ENCODE assay signal across 1 cellular context in genomic region chr20:17568972-17569471, GRCh38.
TF ChIP-seq lines count a peak whose summit lies in the region.

No MANE protein-coding gene starts in this region.

TF ChIP-seq in HepG2, 621 proteins besides CTCF, POLR2A, EP300 and RAD21 (continued from another document and continues in another):
- TF ChIP-seq, protein P1, sequence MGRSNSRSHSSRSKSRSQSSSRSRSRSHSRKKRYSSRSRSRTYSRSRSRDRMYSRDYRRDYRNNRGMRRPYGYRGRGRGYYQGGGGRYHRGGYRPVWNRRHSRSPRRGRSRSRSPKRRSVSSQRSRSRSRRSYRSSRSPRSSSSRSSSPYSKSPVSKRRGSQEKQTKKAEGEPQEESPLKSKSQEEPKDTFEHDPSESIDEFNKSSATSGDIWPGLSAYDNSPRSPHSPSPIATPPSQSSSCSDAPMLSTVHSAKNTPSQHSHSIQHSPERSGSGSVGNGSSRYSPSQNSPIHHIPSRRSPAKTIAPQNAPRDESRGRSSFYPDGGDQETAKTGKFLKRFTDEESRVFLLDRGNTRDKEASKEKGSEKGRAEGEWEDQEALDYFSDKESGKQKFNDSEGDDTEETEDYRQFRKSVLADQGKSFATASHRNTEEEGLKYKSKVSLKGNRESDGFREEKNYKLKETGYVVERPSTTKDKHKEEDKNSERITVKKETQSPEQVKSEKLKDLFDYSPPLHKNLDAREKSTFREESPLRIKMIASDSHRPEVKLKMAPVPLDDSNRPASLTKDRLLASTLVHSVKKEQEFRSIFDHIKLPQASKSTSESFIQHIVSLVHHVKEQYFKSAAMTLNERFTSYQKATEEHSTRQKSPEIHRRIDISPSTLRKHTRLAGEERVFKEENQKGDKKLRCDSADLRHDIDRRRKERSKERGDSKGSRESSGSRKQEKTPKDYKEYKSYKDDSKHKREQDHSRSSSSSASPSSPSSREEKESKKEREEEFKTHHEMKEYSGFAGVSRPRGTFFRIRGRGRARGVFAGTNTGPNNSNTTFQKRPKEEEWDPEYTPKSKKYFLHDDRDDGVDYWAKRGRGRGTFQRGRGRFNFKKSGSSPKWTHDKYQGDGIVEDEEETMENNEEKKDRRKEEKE (IDR thresholded peaks at IDR 0.05) = no peak
- peak; percentile 49; the same call in 1 of the 2 replicates for TF ChIP-seq GATAD1 (CRISPR knock-in tag; IDR thresholded peaks at IDR 0.05)
- peak; percentile 5 for TF ChIP-seq AGO1 (IDR thresholded peaks at IDR 0.05; ENCODE audit: low read depth, low read length, poor library complexity, severe bottlenecking)
- TF ChIP-seq MTF2 (CRISPR knock-in tag; IDR thresholded peaks at IDR 0.05; ENCODE audit: borderline replicate concordance) = no peak
- TF ChIP-seq PHF5A (CRISPR knock-in tag; IDR thresholded peaks at IDR 0.05; ENCODE audit: low read depth, unreplicated experiment) = no peak
- peak; percentile 64; the same call in 1 of the 2 replicates for TF ChIP-seq KLF9 (CRISPR knock-in tag; IDR thresholded peaks at IDR 0.05; ENCODE audit: low read depth)
- peak; percentile 60 for TF ChIP-seq SKI (IDR thresholded peaks at IDR 0.05; ENCODE audit: partially characterized antibody)
- no peak for TF ChIP-seq GATA4 (IDR thresholded peaks at IDR 0.05; ENCODE audit: borderline replicate concordance, low read depth)
- no peak for TF ChIP-seq PREB (CRISPR knock-in tag; IDR thresholded peaks at IDR 0.05)
- TF ChIP-seq MAF1 (CRISPR knock-in tag; IDR thresholded peaks at IDR 0.05; ENCODE audit: borderline replicate concordance) = no peak
- peak; percentile 58; the same call in 1 of the 2 replicates for TF ChIP-seq ZNF773 (CRISPR knock-in tag; IDR thresholded peaks at IDR 0.05; ENCODE audit: borderline replicate concordance)
- no peak for TF ChIP-seq ZNF510 (CRISPR knock-in tag; IDR thresholded peaks at IDR 0.05; ENCODE audit: low read depth)
- no peak for TF ChIP-seq SMARCC2 (IDR thresholded peaks at IDR 0.05)
- no peak for TF ChIP-seq ZNF180 (CRISPR knock-in tag; IDR thresholded peaks at IDR 0.05; ENCODE audit: borderline replicate concordance, low read depth)
- no peak for TF ChIP-seq STAT5B (CRISPR knock-in tag; IDR thresholded peaks at IDR 0.05)
- no peak for TF ChIP-seq ZFAT (CRISPR knock-in tag; conservative IDR thresholded peaks at IDR 0.05)
- TF ChIP-seq KLF6 (CRISPR knock-in tag; IDR thresholded peaks at IDR 0.05) = peak; percentile 62; the same call in 1 of the 2 replicates
- 0 out of 2 replicates have a peak, but pooled peaks have one; percentile 43 for TF ChIP-seq CREB3 (CRISPR knock-in tag; IDR thresholded peaks at IDR 0.05)
- peak; percentile 73; the same call in 1 of the 2 replicates for TF ChIP-seq ZBTB25 (CRISPR knock-in tag; IDR thresholded peaks at IDR 0.05)
- no peak for TF ChIP-seq ZNF17 (CRISPR knock-in tag; IDR thresholded peaks at IDR 0.05)
- no peak; the same call in 1 of the 2 replicates for TF ChIP-seq ZNF44 (CRISPR knock-in tag; IDR thresholded peaks at IDR 0.05)
- peak; percentile 68 for TF ChIP-seq NFYC (CRISPR knock-in tag; IDR thresholded peaks at IDR 0.05)
- no peak for TF ChIP-seq MATR3 (CRISPR knock-in tag; IDR thresholded peaks at IDR 0.05)
- TF ChIP-seq KMT2B (CRISPR knock-in tag; IDR thresholded peaks at IDR 0.05) = peak; percentile 60
- TF ChIP-seq FOXA1 (IDR thresholded peaks at IDR 0.05) = no peak
- peak; percentile 37 for TF ChIP-seq FOXA1 (CRISPR knock-in tag; IDR thresholded peaks at IDR 0.05)
- no peak for TF ChIP-seq ZFP36 (IDR thresholded peaks at IDR 0.05; ENCODE audit: borderline replicate concordance, low read depth, low read length, partially characterized antibody)
- TF ChIP-seq DNMT3B (CRISPR knock-in tag; conservative IDR thresholded peaks at IDR 0.05) = no peak
- TF ChIP-seq MZF1 (CRISPR knock-in tag; IDR thresholded peaks at IDR 0.05; ENCODE audit: borderline replicate concordance) = no peak
- TF ChIP-seq NCOA1 (CRISPR knock-in tag; IDR thresholded peaks at IDR 0.05) = no peak
- TF ChIP-seq ZBTB7B (CRISPR knock-in tag; IDR thresholded peaks at IDR 0.05) = 0 out of 2 replicates have a peak, but pooled peaks have one; percentile 21
- peak; percentile 76 for TF ChIP-seq KDM2A (CRISPR knock-in tag; IDR thresholded peaks at IDR 0.05; ENCODE audit: borderline replicate concordance, low read depth)
- TF ChIP-seq BRD4 (CRISPR knock-in tag; IDR thresholded peaks at IDR 0.05) = no peak
- TF ChIP-seq ZFP90 (CRISPR knock-in tag; IDR thresholded peaks at IDR 0.05; ENCODE audit: borderline replicate concordance) = no peak
- TF ChIP-seq ZSCAN20 (CRISPR knock-in tag; IDR thresholded peaks at IDR 0.05; ENCODE audit: borderline replicate concordance) = peak; percentile 51; the same call in 1 of the 2 replicates
- peak; percentile 57; the same call in 1 of the 2 replicates for TF ChIP-seq YEATS2 (CRISPR knock-in tag; IDR thresholded peaks at IDR 0.05; ENCODE audit: borderline replicate concordance)
- TF ChIP-seq ZNF839 (CRISPR knock-in tag; IDR thresholded peaks at IDR 0.05; ENCODE audit: borderline replicate concordance) = no peak
- no peak for TF ChIP-seq PRMT3 (CRISPR knock-in tag; IDR thresholded peaks at IDR 0.05; ENCODE audit: borderline replicate concordance, low read depth)
- TF ChIP-seq ZNF543 (CRISPR knock-in tag; IDR thresholded peaks at IDR 0.05) = peak; percentile 64; the same call in 1 of the 2 replicates
- no peak for TF ChIP-seq ZNF747 (CRISPR knock-in tag; IDR thresholded peaks at IDR 0.05; ENCODE audit: borderline replicate concordance)
- TF ChIP-seq PHF8 (CRISPR knock-in tag; IDR thresholded peaks at IDR 0.05) = peak; percentile 63; the same call in 1 of the 2 replicates
- 0 out of 2 replicates have a peak, but pooled peaks have one; percentile 32 for TF ChIP-seq NR0B2 (CRISPR knock-in tag; IDR thresholded peaks at IDR 0.05)
- peak; percentile 69 for TF ChIP-seq BHLHE40 (IDR thresholded peaks at IDR 0.05; ENCODE audit: low read length)
- TF ChIP-seq, protein P2, sequence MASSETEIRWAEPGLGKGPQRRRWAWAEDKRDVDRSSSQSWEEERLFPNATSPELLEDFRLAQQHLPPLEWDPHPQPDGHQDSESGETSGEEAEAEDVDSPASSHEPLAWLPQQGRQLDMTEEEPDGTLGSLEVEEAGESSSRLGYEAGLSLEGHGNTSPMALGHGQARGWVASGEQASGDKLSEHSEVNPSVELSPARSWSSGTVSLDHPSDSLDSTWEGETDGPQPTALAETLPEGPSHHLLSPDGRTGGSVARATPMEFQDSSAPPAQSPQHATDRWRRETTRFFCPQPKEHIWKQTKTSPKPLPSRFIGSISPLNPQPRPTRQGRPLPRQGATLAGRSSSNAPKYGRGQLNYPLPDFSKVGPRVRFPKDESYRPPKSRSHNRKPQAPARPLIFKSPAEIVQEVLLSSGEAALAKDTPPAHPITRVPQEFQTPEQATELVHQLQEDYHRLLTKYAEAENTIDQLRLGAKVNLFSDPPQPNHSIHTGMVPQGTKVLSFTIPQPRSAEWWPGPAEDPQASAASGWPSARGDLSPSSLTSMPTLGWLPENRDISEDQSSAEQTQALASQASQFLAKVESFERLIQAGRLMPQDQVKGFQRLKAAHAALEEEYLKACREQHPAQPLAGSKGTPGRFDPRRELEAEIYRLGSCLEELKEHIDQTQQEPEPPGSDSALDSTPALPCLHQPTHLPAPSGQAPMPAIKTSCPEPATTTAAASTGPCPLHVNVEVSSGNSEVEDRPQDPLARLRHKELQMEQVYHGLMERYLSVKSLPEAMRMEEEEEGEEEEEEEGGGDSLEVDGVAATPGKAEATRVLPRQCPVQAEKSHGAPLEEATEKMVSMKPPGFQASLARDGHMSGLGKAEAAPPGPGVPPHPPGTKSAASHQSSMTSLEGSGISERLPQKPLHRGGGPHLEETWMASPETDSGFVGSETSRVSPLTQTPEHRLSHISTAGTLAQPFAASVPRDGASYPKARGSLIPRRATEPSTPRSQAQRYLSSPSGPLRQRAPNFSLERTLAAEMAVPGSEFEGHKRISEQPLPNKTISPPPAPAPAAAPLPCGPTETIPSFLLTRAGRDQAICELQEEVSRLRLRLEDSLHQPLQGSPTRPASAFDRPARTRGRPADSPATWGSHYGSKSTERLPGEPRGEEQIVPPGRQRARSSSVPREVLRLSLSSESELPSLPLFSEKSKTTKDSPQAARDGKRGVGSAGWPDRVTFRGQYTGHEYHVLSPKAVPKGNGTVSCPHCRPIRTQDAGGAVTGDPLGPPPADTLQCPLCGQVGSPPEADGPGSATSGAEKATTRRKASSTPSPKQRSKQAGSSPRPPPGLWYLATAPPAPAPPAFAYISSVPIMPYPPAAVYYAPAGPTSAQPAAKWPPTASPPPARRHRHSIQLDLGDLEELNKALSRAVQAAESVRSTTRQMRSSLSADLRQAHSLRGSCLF (CRISPR knock-in tag; IDR thresholded peaks at IDR 0.05; ENCODE audit: borderline replicate concordance) = no peak
- TF ChIP-seq ZNF142 (CRISPR knock-in tag; IDR thresholded peaks at IDR 0.05) = 0 out of 2 replicates have a peak, but pooled peaks have one; percentile 49
- no peak for TF ChIP-seq ZNF513 (CRISPR knock-in tag; conservative IDR thresholded peaks at IDR 0.05)
- TF ChIP-seq ARHGAP35 (CRISPR knock-in tag; IDR thresholded peaks at IDR 0.05; ENCODE audit: borderline replicate concordance) = no peak
- no peak for TF ChIP-seq ZNF326 (CRISPR knock-in tag; IDR thresholded peaks at IDR 0.05; ENCODE audit: borderline replicate concordance)
